8 cellular contexts compared by ENCODE assay signal in the genomic region with DNA sequence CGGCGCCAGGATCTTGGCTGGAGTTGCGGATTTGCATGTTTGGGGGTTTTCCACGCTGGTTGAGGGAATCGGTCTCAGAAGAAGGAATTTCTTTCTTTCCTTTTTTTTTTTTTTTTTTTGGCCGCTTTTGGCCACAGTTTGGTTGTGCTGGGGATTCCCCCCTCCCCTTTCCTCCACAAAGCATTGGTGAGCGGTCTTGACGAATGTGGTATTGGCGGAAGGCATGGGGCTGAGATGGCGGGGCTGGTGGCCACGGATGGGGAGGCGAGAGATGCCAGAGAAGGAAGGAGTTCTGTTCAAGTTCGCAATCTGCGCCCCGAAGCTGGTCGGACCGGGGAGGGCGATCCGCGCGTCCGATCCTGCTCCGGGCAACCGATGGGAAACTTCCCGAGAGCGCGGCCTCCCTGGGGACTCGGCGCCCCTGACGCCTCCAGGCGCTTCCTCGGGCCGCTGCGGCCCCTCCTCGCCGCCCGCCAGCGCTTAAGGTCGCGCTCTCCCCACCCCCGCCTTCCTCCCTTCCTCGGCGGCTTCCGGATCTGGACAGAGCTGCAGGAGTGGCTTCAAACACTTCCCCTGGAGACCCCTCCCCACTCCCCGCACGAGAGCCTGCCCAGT. TPM values are rescaled to one million over a fixed set of nuclear protein-coding genes. Genes with fewer than 3 reads are reported as not detected.
A peak's percentile ranks its signal among the peaks of the same experiment; 100 is the strongest.
DNase-seq lines count a peak whose midpoint lies in the region; ATAC-seq, FAIRE-seq and TF ChIP-seq lines count a peak whose summit lies in the region.

No MANE protein-coding gene starts in this region.

- H3K4me1 ChIP-seq in ACC112 (ENCODE audit: control insufficient read depth, insufficient read depth, low read length, unreplicated experiment) (peaks cover 17% of the 10 kb centered on the region), heart left ventricle (peaks cover 0 to 63% (median 35%) of the 10 kb centered on the region in 12 donors)

- H3K36me3 Mint-ChIP-seq in activated CD4-positive, alpha-beta memory T cell treated with anti-CD3 and anti-CD28 coated beads, Interleukin-2, amount 10 ng/mL, durations not matched to agents 7 days and 5 days (ENCODE audit: low read depth) = peaks cover 10% of the 10 kb centered on the region

- POLR2A ChIA-PET in activated CD4-positive, alpha-beta memory T cell treated with anti-CD3 and anti-CD28 coated beads, Interleukin-2, amount 10 ng/mL, durations not matched to agents 7 days and 5 days (lab: Charles Lee) = interaction anchor here (1.2 kb wide), 1 partner anchor 42 kb away, joined by 4 read pairs; no protein-coding TSS in a partner anchor

- peak overlapping the region; percentile 57 for H3K4me3 Mint-ChIP-seq in activated CD4-positive, alpha-beta memory T cell treated with anti-CD3 and anti-CD28 coated beads, Interleukin-2, amount 10 ng/mL, durations not matched to agents 7 days and 5 days

- H3K36me3 ChIP-seq in ACC112 (ENCODE audit: insufficient read depth, low read length) (no peaks in the 10 kb centered on the region), heart left ventricle (no peaks in the 10 kb centered on the region)

- H3K27ac ChIP-seq in ACC112 (ENCODE audit: low read depth, low read length) (peak overlapping the region; percentile 16; the same call in 1 of the 2 replicates), heart left ventricle (peak overlapping the region in 9 of 12 donors; percentile 1 to 71 (median 51))

- FAIRE-seq in GM12892 (lab: Jason Lieb, UNC) = peak; percentile 87

- H3K79me2 ChIP-seq in ACC112 (ENCODE audit: control insufficient read depth, insufficient read depth, low read length, unreplicated experiment) = peaks cover 30% of the 10 kb centered on the region

- H3K4me3 ChIP-seq in ACC112 (ENCODE audit: low read depth, low read length) (peak overlapping the region; percentile 80), heart left ventricle (peak overlapping the region; percentile 19 to 73 (median 55))

- no peaks in the 10 kb centered on the region for H3K27me3 ChIP-seq in ACC112 (ENCODE audit: insufficient read depth, low read length)
- peaks cover 0 to 16% (median 0%) of the 10 kb centered on the region in 9 donors for H3K27me3 ChIP-seq in heart left ventricle

- no peaks in the 10 kb centered on the region for H3K9me3 ChIP-seq in heart left ventricle

- intact Hi-C loops in heart left ventricle (cut with DNase I) = loop anchor here in 3 of 10 donors (2.0 to 5.0 kb wide), 2 partner anchors 37 to 44 kb away; partner anchors contain the start of gene RAI1 (in 1 of the 3)
- intact Hi-C loops in sciatic nerve (cut with DNase I) = no loop called here

- H3K9me3 Mint-ChIP-seq in activated CD4-positive, alpha-beta memory T cell treated with anti-CD3 and anti-CD28 coated beads, Interleukin-2, amount 10 ng/mL, durations not matched to agents 7 days and 5 days = no peaks in the 10 kb centered on the region

- peaks cover 20% of the 10 kb centered on the region for H3K4me1 Mint-ChIP-seq in activated CD4-positive, alpha-beta memory T cell treated with anti-CD3 and anti-CD28 coated beads, Interleukin-2, amount 10 ng/mL, durations not matched to agents 7 days and 5 days

- H3K27ac Mint-ChIP-seq in activated CD4-positive, alpha-beta memory T cell treated with anti-CD3 and anti-CD28 coated beads, Interleukin-2, amount 10 ng/mL, durations not matched to agents 7 days and 5 days = no peak overlapping the region

- ATAC-seq in heart left ventricle (peak in 3 of 4 donors; percentile 14 to 69 (median 24)), sciatic nerve (peak; percentile 9), GM18861 (IDR thresholded peaks at IDR 0.05; ENCODE audit: unreplicated experiment) (no peak)

- CTCF ChIA-PET in activated CD4-positive, alpha-beta memory T cell treated with anti-CD3 and anti-CD28 coated beads, Interleukin-2, amount 10 ng/mL, durations not matched to agents 7 days and 5 days (lab: Charles Lee) = no interaction called here

- TF ChIP-seq POLR2A in GM12892 (IDR thresholded peaks at IDR 0.05; ENCODE audit: low read depth, low read length) (peak; percentile 18; the same call in 1 of the 2 replicates), heart left ventricle (IDR thresholded peaks at IDR 0.05) (no peak)

- H2AFZ ChIP-seq in ACC112 (ENCODE audit: low read length, unreplicated experiment) = no peak overlapping the region

- peaks cover 43% of the 10 kb centered on the region for H3K27me3 Mint-ChIP-seq in activated CD4-positive, alpha-beta memory T cell treated with anti-CD3 and anti-CD28 coated beads, Interleukin-2, amount 10 ng/mL, durations not matched to agents 7 days and 5 days

- 27 to 56% (median 36%) methylated on average over 29 to 46 of the region's 46 CpGs for WGBS in heart left ventricle, 4 donors

- DNase-seq in GM12892 (ENCODE audit: insufficient read length) = peak; percentile 76
- DNase-seq in activated CD4-positive, alpha-beta memory T cell treated with anti-CD3 and anti-CD28 coated beads, Interleukin-2, amount 10 ng/mL, durations not matched to agents 7 days and 5 days = no peak
- DNase-seq in heart left ventricle = peak in 4 of 5 donors; percentile 47 to 80 (median 76)
- DNase-seq in sciatic nerve (ENCODE audit: low spot score) = peak; percentile 76
- no peak for DNase-seq in NCI-H526 treated with DMSO at 0.1 percent for 48 hours (lab: John Stamatoyannopoulos, UW)
- no peak for DNase-seq in NCI-H1048 (lab: John Stamatoyannopoulos, UW)

- TF ChIP-seq CTCF in heart left ventricle (IDR thresholded peaks at IDR 0.05) = no peak

RNA-seq across cellular contexts. Expression of gene RAI1, which starts 43.2 kb away (rescaled TPM):
- 5.7 TPM for polyA plus RNA-seq in GM12892 (2012; ENCODE audit: missing spikeins)
- total RNA-seq in activated CD4-positive, alpha-beta memory T cell treated with anti-CD3 and anti-CD28 coated beads, Interleukin-2, amount 10 ng/mL, durations not matched to agents 7 days and 5 days = 10 to 100 TPM; 16.7 TPM
- total RNA-seq in heart left ventricle (10 to 100 TPM; 15.1 to 37.2 (median 20.8) TPM), sciatic nerve (62.0 TPM)
- polyA plus RNA-seq in heart left ventricle = 10 to 100 TPM; 17.2 to 23.0 TPM

Comparison
In these comparisons a context has a peak if more than half of its experiments do, and no peak if none do; other contexts are left out.
1. DNase-seq: peak in GM12892 (single experiment), heart left ventricle (4 of 5) and sciatic nerve (single experiment); none in activated CD4-positive, alpha-beta memory T cell treated with anti-CD3 and anti-CD28 coated beads, Interleukin-2, amount 10 ng/mL, durations not matched to agents 7 days and 5 days (single experiment), NCI-H526 treated with DMSO at 0.1 percent for 48 hours (single experiment) and NCI-H1048 (single experiment).